ENCODE assay signal across 16 cellular contexts in the genomic region with DNA sequence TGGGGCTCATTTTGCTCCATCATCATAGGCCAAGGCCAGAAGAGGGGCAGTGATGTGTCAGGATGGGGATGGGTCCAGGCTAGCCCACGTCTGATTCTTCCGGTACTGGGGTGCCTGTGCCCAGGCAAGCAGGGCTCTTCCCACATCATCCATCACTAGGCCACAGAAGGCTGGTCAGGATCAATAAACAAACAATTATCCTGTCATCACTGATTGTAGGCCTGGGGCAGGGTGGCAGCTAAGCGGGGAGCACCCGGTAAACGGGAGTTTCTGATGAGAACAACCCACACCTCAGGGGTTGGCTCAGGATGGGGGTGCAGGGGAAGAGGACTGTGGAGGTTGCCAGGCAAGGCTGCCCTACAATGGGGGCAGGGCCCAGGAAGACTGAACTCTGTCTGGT. TPM values are rescaled to one million over a fixed set of nuclear protein-coding genes. Genes with fewer than 3 reads are reported as not detected.
DNase-seq lines count a peak whose midpoint lies in the region; ATAC-seq lines count a peak whose summit lies in the region.
"Had no signal": no experiment of that assay in that cellular context is flagged by ENCODE, and none has a peak within 500 bp of the region (broad histone marks: within the 10 kb centered on the region; RNA-seq: fewer than 3 reads in every experiment).

No MANE protein-coding gene starts in this region.

- H3K79me1 ChIP-seq in neuronal stem cell (ENCODE audit: low read depth, low read length): peaks cover 1% of the 10 kb centered on the region

- H2BK120ac ChIP-seq in neuronal stem cell (ENCODE audit: low read depth, low read length): no peak overlapping the region

- no peak overlapping the region for H3K23ac ChIP-seq in neuronal stem cell (ENCODE audit: low read depth, low read length, poor library complexity)

- no peak overlapping the region for H3K4ac ChIP-seq in neuronal stem cell (ENCODE audit: low read length)

- H2BK12ac ChIP-seq in neuronal stem cell (ENCODE audit: low read length): no peak overlapping the region

- no peak for ATAC-seq in activated CD8-positive, alpha-beta memory T cell treated with anti-CD3 and anti-CD28 coated beads, Interleukin-2, amount 10 ng/mL, durations not matched to agents 7 days and 5 days
- ATAC-seq in GM18511 (IDR thresholded peaks at IDR 0.05; ENCODE audit: unreplicated experiment): no peak
- ATAC-seq: CD8-positive, alpha-beta T cell had no signal

- H2AK5ac ChIP-seq in neuronal stem cell (ENCODE audit: low read depth, low read length): no peak overlapping the region

- H3K4me1 ChIP-seq in BLaER1 (peaks cover 66% of the 10 kb centered on the region), NT2/D1 (ENCODE audit: insufficient read depth, insufficient read length) (peaks cover 60% of the 10 kb centered on the region), neuronal stem cell (ENCODE audit: control insufficient read depth in 2 of 2, insufficient read depth in 1 of 2, low read depth in 1 of 2, low read length in 2 of 2) (peaks cover 10 to 24% of the 10 kb centered on the region in 2 donors)

- no peaks in the 10 kb centered on the region for H3K9me3 Mint-ChIP-seq in activated CD8-positive, alpha-beta memory T cell treated with anti-CD3 and anti-CD28 coated beads, Interleukin-2, amount 10 ng/mL, durations not matched to agents 7 days and 5 days (ENCODE audit: low read depth)
- H3K9me3 Mint-ChIP-seq: CD8-positive, alpha-beta T cell had no signal

- H3K27me3 Mint-ChIP-seq in activated CD8-positive, alpha-beta memory T cell treated with anti-CD3 and anti-CD28 coated beads, Interleukin-2, amount 10 ng/mL, durations not matched to agents 7 days and 5 days: peaks cover 5% of the 10 kb centered on the region

- H2BK5ac ChIP-seq in neuronal stem cell (ENCODE audit: low read length): no peak overlapping the region

- CTCF ChIA-PET in activated CD8-positive, alpha-beta memory T cell treated with anti-CD3 and anti-CD28 coated beads, Interleukin-2, amount 10 ng/mL, durations not matched to agents 7 days and 5 days (lab: Charles Lee): interaction anchor here (1.2 to 4.6 kb wide), 4 partner anchors 8 to 93 kb away, joined by 3 to 33 read pairs (median 4); no protein-coding TSS in a partner anchor

- H3K27ac ChIP-seq in BLaER1: peak overlapping the region; percentile 46
- H3K27ac ChIP-seq in neuronal stem cell (replicated peaks; ENCODE audit: low read length): no peak overlapping the region

- H4K91ac ChIP-seq in neuronal stem cell (ENCODE audit: low read depth, low read length, poor library complexity): no peak overlapping the region

- H3K36me3 ChIP-seq in BLaER1 (no peaks in the 10 kb centered on the region), NT2/D1 (ENCODE audit: insufficient read depth, insufficient read length, low read length) (no peaks in the 10 kb centered on the region), neuronal stem cell (replicated peaks in 1 of 2; ENCODE audit: control insufficient read depth in 2 of 2, insufficient read depth in 2 of 2, low read length in 2 of 2) (no peaks in the 10 kb centered on the region)

- no peak overlapping the region for H3K4me3 Mint-ChIP-seq in activated CD8-positive, alpha-beta memory T cell treated with anti-CD3 and anti-CD28 coated beads, Interleukin-2, amount 10 ng/mL, durations not matched to agents 7 days and 5 days
- H3K4me3 Mint-ChIP-seq: B cell; CD14-positive monocyte; CD8-positive, alpha-beta T cell had no signal

- H3K27me3 ChIP-seq in BLaER1 (no peaks in the 10 kb centered on the region), NT2/D1 (ENCODE audit: insufficient read depth, insufficient read length) (no peaks in the 10 kb centered on the region), neuronal stem cell (ENCODE audit: control insufficient read depth in 3 of 3, insufficient read depth in 3 of 3, low read depth in 1 of 3, low read length in 3 of 3) (peaks cover 0 to 66% (median 0%) of the 10 kb centered on the region in 3 experiments)

- H3K36me3 Mint-ChIP-seq in activated CD8-positive, alpha-beta memory T cell treated with anti-CD3 and anti-CD28 coated beads, Interleukin-2, amount 10 ng/mL, durations not matched to agents 7 days and 5 days: no peaks in the 10 kb centered on the region
- H3K36me3 Mint-ChIP-seq: CD14-positive monocyte; CD8-positive, alpha-beta T cell had no signal

- peak; percentile 57 for DNase-seq in ELF-1 (ENCODE audit: low read depth, low spot score)
- DNase-seq in NT2/D1 (ENCODE audit: low read depth, low spot score): no peak
- DNase-seq in neuronal stem cell (ENCODE audit: low spot score): no peak
- DNase-seq in activated CD8-positive, alpha-beta memory T cell treated with anti-CD3 and anti-CD28 coated beads, Interleukin-2, amount 10 ng/mL, durations not matched to agents 7 days and 5 days: no peak
- DNase-seq in HCEC 1CT: no peak
- DNase-seq: COR-L47, DMS153, DMS79 treated with DMSO at 0.1 percent for 48 hours, EL, GDM1, H7 had no signal

- H3K18ac ChIP-seq in neuronal stem cell (ENCODE audit: low read length): peak overlapping the region; percentile 77

- no peak overlapping the region for H2BK15ac ChIP-seq in neuronal stem cell (ENCODE audit: low read length)

- H3K27ac Mint-ChIP-seq in activated CD8-positive, alpha-beta memory T cell treated with anti-CD3 and anti-CD28 coated beads, Interleukin-2, amount 10 ng/mL, durations not matched to agents 7 days and 5 days: no peak overlapping the region
- H3K27ac Mint-ChIP-seq: B cell; CD14-positive monocyte; CD8-positive, alpha-beta T cell had no signal

- H2AFZ ChIP-seq in neuronal stem cell (ENCODE audit: low read length): no peak overlapping the region

- H4K8ac ChIP-seq in neuronal stem cell (ENCODE audit: low read depth, low read length): no peak overlapping the region

- H3K4me2 ChIP-seq in BLaER1: peak overlapping the region; percentile 89
- H3K4me2 ChIP-seq in neuronal stem cell (ENCODE audit: insufficient read depth, low read length, poor library complexity, severe bottlenecking): no peak overlapping the region

- peaks cover 14% of the 10 kb centered on the region for H3K4me1 Mint-ChIP-seq in activated CD8-positive, alpha-beta memory T cell treated with anti-CD3 and anti-CD28 coated beads, Interleukin-2, amount 10 ng/mL, durations not matched to agents 7 days and 5 days

- peak overlapping the region; percentile 53; the same call in 1 of the 2 replicates for H3K9ac ChIP-seq in BLaER1
- peak overlapping the region; percentile 68 for H3K9ac ChIP-seq in NT2/D1 (ENCODE audit: insufficient read length, low read depth)
- peak overlapping the region; percentile 25 for H3K9ac ChIP-seq in neuronal stem cell (ENCODE audit: low read depth, low read length, poor library complexity)

- 0 out of 2 replicates have a peak overlapping the region, but pooled peaks have one; percentile 7 for H3K4me3 ChIP-seq in BLaER1
- H3K4me3 ChIP-seq in NT2/D1 (ENCODE audit: insufficient read length, low read depth): no peak overlapping the region
- H3K4me3 ChIP-seq in neuronal stem cell (ENCODE audit: low read length in 2 of 2): no peak overlapping the region

- WGBS in neuronal stem cell (ENCODE audit: extremely low coverage in 2 of 2, insufficient read length in 2 of 2, insufficient replicate concordance in 1 of 2), 2 donors: no CpG with 5 or more reads among the region's 5 CpGs

- peaks cover 15% of the 10 kb centered on the region; the same call in 1 of the 2 replicates for H4K20me1 ChIP-seq in BLaER1

- H3K14ac ChIP-seq in neuronal stem cell (ENCODE audit: low read length): no peak overlapping the region

- H3K9me3 ChIP-seq in BLaER1 (no peaks in the 10 kb centered on the region), NT2/D1 (ENCODE audit: insufficient read depth, low read length) (no peaks in the 10 kb centered on the region), neuronal stem cell (replicated peaks in 1 of 2; ENCODE audit: control insufficient read depth in 2 of 2, insufficient read depth in 1 of 2, low read depth in 1 of 2, low read length in 2 of 2) (no peaks in the 10 kb centered on the region)

RNA-seq across cellular contexts. Expression of a gene that starts 18.1 kb away (rescaled TPM):
- polyA plus RNA-seq in neuronal stem cell (2013, experiment 1 of 2): 12.5 TPM
- polyA plus RNA-seq in neuronal stem cell (2013, experiment 2 of 2): 12.2 TPM
- 1 to 10 TPM in 1 of 2 experiments, under 1 TPM in 1; 0.56 to 1.1 TPM for total RNA-seq in activated CD8-positive, alpha-beta memory T cell treated with anti-CD3 and anti-CD28 coated beads, Interleukin-2, amount 10 ng/mL, durations not matched to agents 7 days and 5 days

RNA-seq across cellular contexts. Expression of a gene that starts 46.0 kb away (rescaled TPM):
- polyA plus RNA-seq in neuronal stem cell (2013, experiment 1 of 2): 9.9 TPM
- 9.3 TPM for polyA plus RNA-seq in neuronal stem cell (2013, experiment 2 of 2)
- total RNA-seq in activated CD8-positive, alpha-beta memory T cell treated with anti-CD3 and anti-CD28 coated beads, Interleukin-2, amount 10 ng/mL, durations not matched to agents 7 days and 5 days: 10 to 100 TPM; 15.6 to 17.8 TPM

RNA-seq across cellular contexts. Expression of a gene that starts 47.8 kb away (rescaled TPM):
- 15.5 TPM for polyA plus RNA-seq in neuronal stem cell (2013, experiment 1 of 2)
- 15.1 TPM for polyA plus RNA-seq in neuronal stem cell (2013, experiment 2 of 2)
- total RNA-seq in activated CD8-positive, alpha-beta memory T cell treated with anti-CD3 and anti-CD28 coated beads, Interleukin-2, amount 10 ng/mL, durations not matched to agents 7 days and 5 days: 10 to 100 TPM; 49.9 to 61.3 TPM
